ENCODE assay signal across 8 cellular contexts in genomic region chr10:43227911-43228782, GRCh38. TPM values are rescaled to one million over a fixed set of nuclear protein-coding genes. Genes with fewer than 3 reads are reported as not detected.
DNase-seq lines count a peak whose midpoint lies in the region; ATAC-seq and TF ChIP-seq lines count a peak whose summit lies in the region.
"Had no signal": no experiment of that assay in that cellular context is flagged by ENCODE, and none has a peak within 500 bp of the region (broad histone marks: within the 10 kb centered on the region; RNA-seq: fewer than 3 reads in every experiment).

No MANE protein-coding gene starts in this region.

- H3K4me3 ChIP-seq in HUES48 (ENCODE audit: low read depth, low read length) (peak overlapping the region; percentile 54), iPS-20b (ENCODE audit: low read length) (peak overlapping the region; percentile 57; the same call in 1 of the 2 replicates)

- peaks cover 16% of the 10 kb centered on the region for H3K27me3 Mint-ChIP-seq in activated T-cell treated with anti-CD3 and anti-CD28 coated beads, Interleukin-2, amount 50 U/mL, for 72 hours (ENCODE audit: low read depth)

- H3K4me1 ChIP-seq in HUES48 (ENCODE audit: control insufficient read depth, insufficient read depth, low read length) = peaks cover 8% of the 10 kb centered on the region; the same call in 1 of the 2 replicates
- H3K4me1 ChIP-seq in iPS-20b (ENCODE audit: insufficient read depth, low read length) = no peaks in the 10 kb centered on the region

- no peak for DNase-seq in activated T-cell treated with anti-CD3 and anti-CD28 coated beads, Interleukin-2, amount 50 U/mL, for 72 hours
- DNase-seq in stimulated activated naive CD8-positive, alpha-beta T cell treated with anti-CD3 and anti-CD28 coated beads, Interleukin-15, Interleukin-2, amounts not matched to agents 100 U/mL and 50 U/mL, for 24 hours = peak; percentile 3
- DNase-seq in iPS-NIHi11 (ENCODE audit: low spot score) = no peak
- DNase-seq: SHP77 treated with DMSO at 0.1 percent for 48 hours had no signal

- H3K27ac Mint-ChIP-seq in activated T-cell treated with anti-CD3 and anti-CD28 coated beads, Interleukin-2, amount 50 U/mL, for 72 hours = no peak overlapping the region

- peaks cover 53% of the 10 kb centered on the region for H3K27me3 ChIP-seq in HUES48 (ENCODE audit: control insufficient read depth, insufficient read depth, low read length)
- peaks cover 63% of the 10 kb centered on the region for H3K27me3 ChIP-seq in iPS-20b (ENCODE audit: insufficient read depth, low read length)

- peak overlapping the region; percentile 81 to 83 for H3K4me3 Mint-ChIP-seq in activated T-cell treated with anti-CD3 and anti-CD28 coated beads, Interleukin-2, amount 50 U/mL, for 72 hours

- H3K4me1 Mint-ChIP-seq in activated T-cell treated with anti-CD3 and anti-CD28 coated beads, Interleukin-2, amount 50 U/mL, for 72 hours (ENCODE audit: low read depth) = peaks cover 43% of the 10 kb centered on the region

- H3K9me3 Mint-ChIP-seq in activated T-cell treated with anti-CD3 and anti-CD28 coated beads, Interleukin-2, amount 50 U/mL, for 72 hours = no peaks in the 10 kb centered on the region

- H3K36me3 ChIP-seq in HUES48 (ENCODE audit: control insufficient read depth, insufficient read depth, low read length) (no peaks in the 10 kb centered on the region), iPS-20b (ENCODE audit: insufficient read depth, low read depth, low read length) (no peaks in the 10 kb centered on the region)

- ATAC-seq in activated T-cell treated with anti-CD3 and anti-CD28 coated beads, Interleukin-2, amount 50 U/mL, for 72 hours (replicated peaks in 1 of 2) = no peak
- ATAC-seq in stimulated activated naive CD8-positive, alpha-beta T cell treated with anti-CD3 and anti-CD28 coated beads, Interleukin-15, Interleukin-2, amounts not matched to agents 100 U/mL and 50 U/mL, for 24 hours = no peak
- ATAC-seq in SK-N-SH treated with all-trans-retinoic acid at 6 μM for 48 hours (no peak; the same call in 2 of the 3 replicates), HG03378 (IDR thresholded peaks at IDR 0.05; ENCODE audit: unreplicated experiment) (no peak)

- H3K27ac ChIP-seq in HUES48 (ENCODE audit: low read depth, low read length) (no peak overlapping the region), iPS-20b (ENCODE audit: low read length) (no peak overlapping the region)

- no peak overlapping the region for H3K9ac ChIP-seq in HUES48 (ENCODE audit: low read depth, low read length)
- H3K9ac ChIP-seq in iPS-20b (ENCODE audit: low read depth, low read length) = no peak overlapping the region

- no peaks in the 10 kb centered on the region for H3K36me3 Mint-ChIP-seq in activated T-cell treated with anti-CD3 and anti-CD28 coated beads, Interleukin-2, amount 50 U/mL, for 72 hours (ENCODE audit: insufficient read depth in 2 of 2)

- no peaks in the 10 kb centered on the region for H3K9me3 ChIP-seq in HUES48 (ENCODE audit: control insufficient read depth, insufficient read depth, low read length)
- no peaks in the 10 kb centered on the region for H3K9me3 ChIP-seq in iPS-20b (ENCODE audit: insufficient read depth, low read depth, low read length)

TF ChIP-seq in SK-N-SH treated with all-trans-retinoic acid at 6 μM for 48 hours, 23 proteins besides CTCF, POLR2A, EP300 and RAD21:
- TF ChIP-seq ZNF70 (CRISPR knock-in tag; IDR thresholded peaks at IDR 0.05) (no peak), CSDC2 (CRISPR knock-in tag; IDR thresholded peaks at IDR 0.05) (no peak), TSHZ2 (CRISPR knock-in tag; IDR thresholded peaks at IDR 0.05) (no peak)

RNA-seq across cellular contexts. Expression of gene RASGEF1A, which starts 38.7 kb away (rescaled TPM):
- 1 to 10 TPM; 1.7 TPM for total RNA-seq in activated T-cell treated with anti-CD3 and anti-CD28 coated beads, Interleukin-2, amount 50 U/mL, for 72 hours
